36 cellular contexts compared by ENCODE assay signal in the genomic region with DNA sequence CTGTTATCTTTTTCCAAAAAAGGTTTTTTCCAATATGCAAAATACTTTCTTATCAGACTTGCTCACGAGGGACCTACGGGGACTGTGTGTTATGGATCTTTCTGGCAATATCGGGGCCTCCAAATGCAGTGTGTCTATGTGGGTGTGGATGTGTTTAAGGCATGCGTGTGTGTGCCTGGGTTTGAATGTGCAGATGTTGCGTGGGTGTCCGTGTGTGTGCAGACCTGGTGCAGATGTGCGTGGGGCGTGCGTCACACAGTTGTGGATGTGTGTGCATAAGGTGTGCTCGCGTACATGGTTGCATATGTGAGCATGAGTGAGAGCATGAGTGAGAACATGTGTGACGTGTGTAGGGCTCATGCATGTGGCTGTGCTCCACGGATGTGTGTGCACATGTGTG. TPM values are rescaled to one million over a fixed set of nuclear protein-coding genes. Genes with fewer than 3 reads are reported as not detected.
"Had no signal": no experiment of that assay in that cellular context is flagged by ENCODE, and none has a peak within 500 bp of the region (broad histone marks: within the 10 kb centered on the region; RNA-seq: fewer than 3 reads in every experiment).

No MANE protein-coding gene starts in this region.

- H3K9me3 ChIP-seq: adrenal gland, body of pancreas, breast epithelium had no signal

- H3K4me1 ChIP-seq: adrenal gland, body of pancreas, breast epithelium had no signal

- H3K4me3 Mint-ChIP-seq: activated CD4-positive, alpha-beta T cell treated with anti-CD3 and anti-CD28 coated beads, Interleukin-2, amount 10 ng/mL, durations not matched to agents 24 days and 14 days; activated CD8-positive, alpha-beta T cell treated with anti-CD3 and anti-CD28 coated beads for 36 hours; activated T-cell treated with anti-CD3 and anti-CD28 coated beads, Interleukin-2, amount 50 U/mL, for 72 hours; activated T-helper 17 cell treated with anti-CD3 and anti-CD28 coated beads, Interleukin-2, amount 50 U/mL, for 72 hours; T-cell had no signal

- H3K27ac ChIP-seq: adrenal gland, body of pancreas, breast epithelium, KMS-11, RWPE1, WERI-Rb-1 had no signal

- H3K27me3 ChIP-seq: adrenal gland, body of pancreas, breast epithelium had no signal

- H3K27me3 Mint-ChIP-seq: activated CD4-positive, alpha-beta T cell treated with anti-CD3 and anti-CD28 coated beads, Interleukin-2, amount 10 ng/mL, durations not matched to agents 24 days and 14 days; activated CD8-positive, alpha-beta T cell treated with anti-CD3 and anti-CD28 coated beads for 36 hours; activated T-helper 17 cell treated with anti-CD3 and anti-CD28 coated beads, Interleukin-2, amount 50 U/mL, for 72 hours; T-cell had no signal

- H3K9me3 Mint-ChIP-seq: activated CD4-positive, alpha-beta T cell treated with anti-CD3 and anti-CD28 coated beads, Interleukin-2, amount 10 ng/mL, durations not matched to agents 24 days and 14 days; activated CD8-positive, alpha-beta T cell treated with anti-CD3 and anti-CD28 coated beads for 36 hours; activated naive CD4-positive, alpha-beta T cell treated with anti-CD3 and anti-CD28 coated beads, Interleukin-2, amount 50 U/mL, for 72 hours; activated T-cell treated with anti-CD3 and anti-CD28 coated beads, Interleukin-2, amount 50 U/mL, for 72 hours; activated T-helper 17 cell treated with anti-CD3 and anti-CD28 coated beads, Interleukin-2, amount 50 U/mL, for 72 hours; T-cell had no signal

- H3K4me2 ChIP-seq: KMS-11 had no signal

- H3K27ac Mint-ChIP-seq: activated CD4-positive, alpha-beta T cell treated with anti-CD3 and anti-CD28 coated beads, Interleukin-2, amount 10 ng/mL, durations not matched to agents 24 days and 14 days; activated CD8-positive, alpha-beta T cell treated with anti-CD3 and anti-CD28 coated beads for 36 hours; activated T-cell treated with anti-CD3 and anti-CD28 coated beads, Interleukin-2, amount 50 U/mL, for 72 hours; activated T-helper 17 cell treated with anti-CD3 and anti-CD28 coated beads, Interleukin-2, amount 50 U/mL, for 72 hours; T-cell had no signal

- H3K9ac ChIP-seq: KMS-11 had no signal

- ATAC-seq: activated CD8-positive, alpha-beta T cell treated with anti-CD3 and anti-CD28 coated beads for 36 hours; activated naive CD4-positive, alpha-beta T cell treated with anti-CD3 and anti-CD28 coated beads, Interleukin-2, amount 50 U/mL, for 72 hours; activated T-cell treated with anti-CD3 and anti-CD28 coated beads, Interleukin-2, amount 50 U/mL, for 72 hours; activated T-helper 17 cell treated with anti-CD3 and anti-CD28 coated beads, Interleukin-2, amount 50 U/mL, for 72 hours; body of pancreas; Right ventricle myocardium inferior; SK-N-SH treated with all-trans-retinoic acid at 6 μM for 48 hours; T-cell had no signal

- DNase-seq: activated CD4-positive, alpha-beta T cell treated with anti-CD3 and anti-CD28 coated beads, Interleukin-2, amount 10 ng/mL, durations not matched to agents 24 days and 14 days; activated CD4-positive, alpha-beta T cell treated with anti-CD3 and anti-CD28 coated beads, Interleukin-2, amount 50 U/mL, for 4 hours; activated CD8-positive, alpha-beta T cell treated with anti-CD3 and anti-CD28 coated beads for 36 hours; activated effector memory CD4-positive, alpha-beta T cell treated with anti-CD3 and anti-CD28 coated beads, Interleukin-2, amount 50 U/mL, for 16 hours; activated naive CD4-positive, alpha-beta T cell treated with Interleukin-2 at 50 U/mL for 16 hours; activated T-cell treated with anti-CD3 and anti-CD28 coated beads, Interleukin-2, amount 50 U/mL, for 1 hour; activated T-cell treated with anti-CD3 and anti-CD28 coated beads, Interleukin-2, amount 50 U/mL, for 72 hours; adrenal gland; body of pancreas; MM.1S; MV-4-11; NCI-H1092; NCI-H1436 treated with DMSO at 0.1 percent for 48 hours; NCI-H1694 treated with DMSO at 0.1 percent for 48 hours; NCI-H2029; NCI-H345; NCI-H524 treated with DMSO at 0.1 percent for 48 hours; SIG-M5; T-cell; T-helper 2 cell; T1000; WERI-Rb-1 had no signal

RNA-seq across cellular contexts. Expression of a gene that starts 19.7 kb away (rescaled TPM):
- total RNA-seq: activated CD4-positive, alpha-beta T cell treated with anti-CD3 and anti-CD28 coated beads, Interleukin-2, amount 10 ng/mL, durations not matched to agents 24 days and 14 days; activated CD8-positive, alpha-beta memory T cell treated with anti-CD3 and anti-CD28 coated beads for 36 hours; activated CD8-positive, alpha-beta T cell treated with anti-CD3 and anti-CD28 coated beads for 36 hours; activated naive CD4-positive, alpha-beta T cell treated with anti-CD3 and anti-CD28 coated beads, Interleukin-2, amount 50 U/mL, for 72 hours; activated T-cell treated with anti-CD3 and anti-CD28 coated beads, Interleukin-2, amount 50 U/mL, for 72 hours; activated T-helper 17 cell treated with anti-CD3 and anti-CD28 coated beads, Interleukin-2, amount 50 U/mL, for 72 hours; adrenal gland; astrocyte; breast epithelium; cardiac septum; cerebellum; LHCN-M2; NCI-H460; Right ventricle myocardium inferior; SK-MEL-5; T-cell had no signal
